Comparison of ENCODE assay signal across 8 cellular contexts in genomic region chr1:235161685-235162327, GRCh38. TPM values are rescaled to one million over a fixed set of nuclear protein-coding genes. Genes with fewer than 3 reads are reported as not detected.
DNase-seq lines count a peak whose midpoint lies in the region; ATAC-seq and TF ChIP-seq lines count a peak whose summit lies in the region.

No MANE protein-coding gene starts in this region.

- no peaks in the 10 kb centered on the region for H3K9me3 ChIP-seq in OCI-LY3 (ENCODE audit: insufficient read depth, low read length)

- H3K27me3 ChIP-seq in OCI-LY3 (ENCODE audit: low read depth, low read length), result no peaks in the 10 kb centered on the region

- H3K36me3 Mint-ChIP-seq in osteocyte (ENCODE audit: unreplicated experiment), result peaks cover 2% of the 10 kb centered on the region

- no peaks in the 10 kb centered on the region for H3K9me3 Mint-ChIP-seq in osteocyte (ENCODE audit: unreplicated experiment)

- H3K4me1 ChIP-seq in OCI-LY3 (ENCODE audit: low read length), result peaks cover 10% of the 10 kb centered on the region

- H2AFZ ChIP-seq in OCI-LY3 (ENCODE audit: low read depth, low read length), result peak overlapping the region; percentile 93

- H4K20me1 ChIP-seq in OCI-LY3 (ENCODE audit: insufficient read depth, low read length), result no peaks in the 10 kb centered on the region; the same call in 1 of the 2 replicates

- no peak for ATAC-seq in GM19328 (IDR thresholded peaks at IDR 0.05; ENCODE audit: unreplicated experiment)
- no peak for ATAC-seq in HG02759 (IDR thresholded peaks at IDR 0.05; ENCODE audit: unreplicated experiment)
- no peak for ATAC-seq in HG03196 (IDR thresholded peaks at IDR 0.05; ENCODE audit: unreplicated experiment)

- peak; percentile 8 for DNase-seq in GM03348 (ENCODE audit: low spot score)
- no peak for DNase-seq in epithelial cell of esophagus (ENCODE audit: low read depth)
- DNase-seq in osteocyte (ENCODE audit: extremely low spot score, unreplicated experiment), result no peak
- no peak for DNase-seq in NCI-H187 treated with DMSO at 0.1 percent for 48 hours (lab: John Stamatoyannopoulos, UW)

- H3K4me2 ChIP-seq in OCI-LY3 (ENCODE audit: low read length), result peak overlapping the region; percentile 70

- no peak overlapping the region for H3K27ac ChIP-seq in OCI-LY3 (ENCODE audit: low read length)

- peak overlapping the region; percentile 75 for H3K9ac ChIP-seq in OCI-LY3 (ENCODE audit: low read length)

- TF ChIP-seq CTCF in OCI-LY3 (IDR thresholded peaks at IDR 0.05; ENCODE audit: low read depth, low read length) (no peak), epithelial cell of esophagus (IDR thresholded peaks at IDR 0.05; ENCODE audit: insufficient read depth, low read depth, low read length, missing control alignments) (no peak), osteocyte (IDR thresholded peaks at IDR 0.05) (no peak)

- H3K4me3 Mint-ChIP-seq in osteocyte (ENCODE audit: unreplicated experiment), result peak overlapping the region; percentile 98

- peak overlapping the region; percentile 99 for H3K27ac Mint-ChIP-seq in osteocyte (ENCODE audit: unreplicated experiment)

- H3K4me1 Mint-ChIP-seq in osteocyte (ENCODE audit: unreplicated experiment), result peaks cover 18% of the 10 kb centered on the region

- H3K4me3 ChIP-seq in OCI-LY3 (ENCODE audit: low read length) (peak overlapping the region; percentile 82), epithelial cell of esophagus (ENCODE audit: low read length) (peak overlapping the region; percentile 83)

- H3K36me3 ChIP-seq in OCI-LY3 (replicated peaks; ENCODE audit: low read depth, low read length), result peaks cover 17% of the 10 kb centered on the region

- H3K79me2 ChIP-seq in OCI-LY3 (ENCODE audit: low read length), result peaks cover 16% of the 10 kb centered on the region

- H3K27me3 Mint-ChIP-seq in osteocyte (ENCODE audit: unreplicated experiment), result no peaks in the 10 kb centered on the region

RNA-seq across cellular contexts. Expression of gene RBM34, which starts 0.8 kb away (rescaled TPM):
- 66.9 and 75.0 TPM in 2 replicates for total RNA-seq in osteocyte

RNA-seq across cellular contexts. Expression of gene TOMM20, which starts 33.2 kb away (rescaled TPM):
- 99.1 and 100 TPM in 2 replicates for total RNA-seq in osteocyte
